ENCODE assay signal across 18 cellular contexts in the genomic region with DNA sequence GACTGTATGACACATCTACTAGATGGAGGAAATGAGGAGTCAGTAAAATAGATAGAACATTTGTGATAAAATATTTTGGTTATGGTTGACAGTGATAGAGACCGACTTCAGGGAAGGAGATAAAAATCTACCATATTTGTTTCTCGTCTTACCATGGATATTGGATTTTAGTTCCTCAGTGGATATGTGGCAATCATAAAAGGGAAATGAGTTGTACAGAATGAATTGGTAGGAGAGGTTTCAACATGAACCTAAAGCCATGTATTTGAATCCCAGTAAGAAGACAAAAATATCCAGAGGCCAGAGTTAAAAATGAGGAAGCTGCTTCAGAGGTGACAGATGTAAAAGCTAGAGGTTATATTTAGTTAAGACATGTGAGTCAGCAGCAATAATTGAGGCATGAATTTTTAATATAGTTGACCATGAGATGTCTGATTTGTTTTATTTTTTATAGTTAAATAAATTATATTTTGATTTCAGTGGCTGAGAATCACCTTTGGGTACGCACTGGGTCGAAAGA.
"Had no signal": no experiment of that assay in that cellular context is flagged by ENCODE, and none has a peak within 500 bp of the region (broad histone marks: within the 10 kb centered on the region; RNA-seq: fewer than 3 reads in every experiment).

No MANE protein-coding gene starts in this region.

- H3K36me3 ChIP-seq: esophagus squamous epithelium, spleen, suprapubic skin, upper lobe of left lung had no signal

- H3K4me1 ChIP-seq: esophagus squamous epithelium, spleen, suprapubic skin, upper lobe of left lung had no signal

- H3K4me3 Mint-ChIP-seq: activated CD4-positive, alpha-beta T cell treated with anti-CD3 and anti-CD28 coated beads, Interleukin-2, amount 10 ng/mL, durations not matched to agents 24 days and 14 days; activated CD8-positive, alpha-beta T cell treated with anti-CD3 and anti-CD28 coated beads, Interleukin-2, amount 10 ng/mL, durations not matched to agents 7 days and 5 days; activated naive CD8-positive, alpha-beta T cell; activated T-cell treated with anti-CD3 and anti-CD28 coated beads, Interleukin-2, amount 50 U/mL, for 72 hours; brain; stimulated activated naive CD8-positive, alpha-beta T cell treated with anti-CD3 and anti-CD28 coated beads, Interleukin-15, Interleukin-2, amounts not matched to agents 100 ng/mL and 50 ng/mL, for 24 hours had no signal

- DNase-seq: activated CD4-positive, alpha-beta T cell treated with anti-CD3 and anti-CD28 coated beads, Interleukin-2, amount 10 ng/mL, durations not matched to agents 24 days and 14 days; activated CD4-positive, CD25-positive, alpha-beta regulatory T cell; activated CD8-positive, alpha-beta memory T cell treated with anti-CD3 and anti-CD28 coated beads, Interleukin-2, amount 50 U/mL, for 4 hours; activated CD8-positive, alpha-beta T cell treated with anti-CD3 and anti-CD28 coated beads, Interleukin-2, amount 10 ng/mL, durations not matched to agents 7 days and 5 days; activated gamma-delta T cell treated with Interleukin-2 at 50 U/mL for 16 hours; activated T-cell treated with anti-CD3 and anti-CD28 coated beads, Interleukin-2, amount 50 U/mL, for 72 hours; central memory CD4-positive, alpha-beta T cell; esophagus squamous epithelium; foreskin fibroblast; hypothalamus; spleen; upper lobe of left lung had no signal

- H3K4me1 Mint-ChIP-seq: activated CD4-positive, alpha-beta T cell treated with anti-CD3 and anti-CD28 coated beads, Interleukin-2, amount 10 ng/mL, durations not matched to agents 24 days and 14 days had no signal

- H3K4me3 ChIP-seq: coronary artery, esophagus squamous epithelium, spleen, suprapubic skin, upper lobe of left lung had no signal

- H3K36me3 Mint-ChIP-seq: activated naive CD8-positive, alpha-beta T cell; brain had no signal

- H3K9me3 Mint-ChIP-seq: brain had no signal

- ATAC-seq: activated CD8-positive, alpha-beta T cell treated with anti-CD3 and anti-CD28 coated beads, Interleukin-2, amount 10 ng/mL, durations not matched to agents 7 days and 5 days; activated T-cell treated with anti-CD3 and anti-CD28 coated beads, Interleukin-2, amount 50 U/mL, for 72 hours; sciatic nerve had no signal

- H3K27ac Mint-ChIP-seq: activated CD4-positive, alpha-beta T cell treated with anti-CD3 and anti-CD28 coated beads, Interleukin-2, amount 10 ng/mL, durations not matched to agents 24 days and 14 days; activated CD8-positive, alpha-beta T cell treated with anti-CD3 and anti-CD28 coated beads, Interleukin-2, amount 10 ng/mL, durations not matched to agents 7 days and 5 days; activated naive CD8-positive, alpha-beta T cell; activated T-cell treated with anti-CD3 and anti-CD28 coated beads, Interleukin-2, amount 50 U/mL, for 72 hours; brain; stimulated activated naive CD8-positive, alpha-beta T cell treated with anti-CD3 and anti-CD28 coated beads, Interleukin-15, Interleukin-2, amounts not matched to agents 100 ng/mL and 50 ng/mL, for 24 hours had no signal

- H3K27me3 Mint-ChIP-seq: activated CD4-positive, alpha-beta T cell treated with anti-CD3 and anti-CD28 coated beads, Interleukin-2, amount 10 ng/mL, durations not matched to agents 24 days and 14 days; activated naive CD8-positive, alpha-beta T cell; brain; stimulated activated naive CD8-positive, alpha-beta T cell treated with anti-CD3 and anti-CD28 coated beads, Interleukin-15, Interleukin-2, amounts not matched to agents 100 ng/mL and 50 ng/mL, for 24 hours had no signal

- H3K27me3 ChIP-seq: esophagus squamous epithelium, spleen, suprapubic skin, upper lobe of left lung had no signal

- H3K9me3 ChIP-seq: esophagus squamous epithelium, suprapubic skin, upper lobe of left lung had no signal

- H3K27ac ChIP-seq: coronary artery, esophagus squamous epithelium, spleen, suprapubic skin, upper lobe of left lung had no signal
